In genomic region chr10:43648083-43648391, GRCh38 we compare ENCODE assay signal across 8 cellular contexts. TPM values are rescaled to one million over a fixed set of nuclear protein-coding genes. Genes with fewer than 3 reads are reported as not detected.
DNase-seq lines count a peak whose midpoint lies in the region; ATAC-seq, FAIRE-seq and TF ChIP-seq lines count a peak whose summit lies in the region.

No MANE protein-coding gene starts in this region.

- no peak for FAIRE-seq in HTR-8/SVneo (lab: Jason Lieb, UNC)

- peak overlapping the region; percentile 89 to 99 (median 96) for H3K4me3 Mint-ChIP-seq in naive B cell

- TF ChIP-seq CTCF in BE2C (IDR thresholded peaks at IDR 0.05; ENCODE audit: low read depth, low read length): no peak

- peak overlapping the region; percentile 75 for H3K9ac ChIP-seq in HUES6 (ENCODE audit: low read length)

- DNase-seq in BE2C (no peak), caudate nucleus (lab: John Stamatoyannopoulos, UW) (no peak), naive B cell (no peak), HTR-8/SVneo (ENCODE audit: insufficient read length, low spot score) (no peak)

- H3K36me3 ChIP-seq in BE2C: peaks cover 14% of the 10 kb centered on the region
- H3K36me3 ChIP-seq in HUES6 (ENCODE audit: control insufficient read depth, insufficient read depth, low read length): peaks cover 34% of the 10 kb centered on the region

- H3K27ac ChIP-seq in HUES6 (ENCODE audit: low read depth, low read length) (no peak overlapping the region), caudate nucleus (ENCODE audit: low read depth, low read length) (peak overlapping the region; percentile 73)

- peaks cover 8 to 38% (median 30%) of the 10 kb centered on the region in 7 donors for H3K9me3 Mint-ChIP-seq in naive B cell

- H3K27me3 ChIP-seq in BE2C: no peaks in the 10 kb centered on the region
- peaks cover 24% of the 10 kb centered on the region for H3K27me3 ChIP-seq in HUES6 (ENCODE audit: control insufficient read depth, insufficient read depth, low read length)

- H3K27me3 Mint-ChIP-seq in naive B cell: peaks cover 4 to 11% (median 4%) of the 10 kb centered on the region in 3 donors

- no peak for ATAC-seq in naive B cell (ENCODE audit: low read depth in 2 of 2)
- no peak for ATAC-seq in HG03280 (IDR thresholded peaks at IDR 0.05; ENCODE audit: unreplicated experiment)
- ATAC-seq in HG03378 (IDR thresholded peaks at IDR 0.05; ENCODE audit: unreplicated experiment): no peak
- ATAC-seq in GM21360 (IDR thresholded peaks at IDR 0.05; ENCODE audit: unreplicated experiment): no peak

- peak overlapping the region; percentile 36 to 96 (median 77) for H3K27ac Mint-ChIP-seq in naive B cell

- H3K9me3 ChIP-seq in BE2C (peaks cover 7% of the 10 kb centered on the region), HUES6 (ENCODE audit: control insufficient read depth, insufficient read depth, low read depth, low read length) (peaks cover 45% of the 10 kb centered on the region)

- H3K4me1 ChIP-seq in BE2C (no peaks in the 10 kb centered on the region), HUES6 (ENCODE audit: control insufficient read depth, insufficient read depth, low read length) (no peaks in the 10 kb centered on the region)

- H3K4me1 Mint-ChIP-seq in naive B cell: peaks cover 12 to 24% (median 22%) of the 10 kb centered on the region in 3 donors

- H3K4me3 ChIP-seq in BE2C (ENCODE audit: low read depth, low read length): peak overlapping the region; percentile 76
- H3K4me3 ChIP-seq in HUES6 (ENCODE audit: low read depth, low read length): peak overlapping the region; percentile 64

- H3K36me3 Mint-ChIP-seq in naive B cell: peaks cover 27 to 33% of the 10 kb centered on the region in 2 donors

RNA-seq across cellular contexts. Expression of gene ZNF32, which starts 0.6 kb away (rescaled TPM):
- 39.7 TPM for polyA plus RNA-seq in BE2C (2012; ENCODE audit: insufficient read depth, insufficient read length, low read depth)
- polyA plus RNA-seq in naive B cell (ENCODE audit: low read depth in 6 of 6): 100 to 1,000 TPM in 1 of 6 donors, 10 to 100 TPM in 5; 68.9 to 135 (median 83.1) TPM

RNA-seq across cellular contexts. Expression of gene ZNF485, which starts 41.8 kb away (rescaled TPM):
- polyA plus RNA-seq in BE2C (2012; ENCODE audit: insufficient read depth, insufficient read length, low read depth): 2.7 TPM
- polyA plus RNA-seq in naive B cell (ENCODE audit: low read depth in 6 of 6): 1 to 10 TPM; 3.7 to 9.4 (median 7.4) TPM
